ENCODE assay signal across 8 cellular contexts in genomic region chr17:36534117-36534880, GRCh38. TPM values are rescaled to one million over a fixed set of nuclear protein-coding genes. Genes with fewer than 3 reads are reported as not detected.
DNase-seq lines count a peak whose midpoint lies in the region; ATAC-seq and TF ChIP-seq lines count a peak whose summit lies in the region.

MYO19 (minus strand) TSS chr17:36534868; CDS start chr17:36532538, 2,330 bp downstream.

- peaks cover 78% of the 10 kb centered on the region for H3K36me3 Mint-ChIP-seq in Caco-2 (ENCODE audit: insufficient read depth, unreplicated experiment)
- H3K36me3 Mint-ChIP-seq in activated T-helper 17 cell treated with anti-CD3 and anti-CD28 coated beads, Interleukin-2, amount 50 U/mL, for 72 hours (ENCODE audit: low read depth) = peaks cover 89% of the 10 kb centered on the region
- peaks cover 4% of the 10 kb centered on the region for H3K36me3 Mint-ChIP-seq in natural killer cell treated with Interleukin-12 subunit alpha and Interleukin-12 subunit beta and Interleukin-15 and Interleukin-18, amount 100 ng/mL, for 72 hours

- H3K27me3 Mint-ChIP-seq in Caco-2 (ENCODE audit: insufficient read depth, unreplicated experiment) = no peaks in the 10 kb centered on the region
- H3K27me3 Mint-ChIP-seq in activated T-helper 17 cell treated with anti-CD3 and anti-CD28 coated beads, Interleukin-2, amount 50 U/mL, for 72 hours = no peaks in the 10 kb centered on the region
- no peaks in the 10 kb centered on the region for H3K27me3 Mint-ChIP-seq in natural killer cell treated with Interleukin-12 subunit alpha and Interleukin-12 subunit beta and Interleukin-15 and Interleukin-18, amount 100 ng/mL, for 72 hours

- H3F3A ChIP-seq in PC-9 (ENCODE audit: insufficient read depth, low read depth) = peaks cover 23% of the 10 kb centered on the region; the same call in 1 of the 2 replicates

- H3K4me1 Mint-ChIP-seq in Caco-2 (ENCODE audit: low read depth, unreplicated experiment) = peaks cover 13% of the 10 kb centered on the region
- peaks cover 14% of the 10 kb centered on the region for H3K4me1 Mint-ChIP-seq in activated T-helper 17 cell treated with anti-CD3 and anti-CD28 coated beads, Interleukin-2, amount 50 U/mL, for 72 hours
- peaks cover 23 to 31% of the 10 kb centered on the region in 2 donors for H3K4me1 Mint-ChIP-seq in natural killer cell treated with Interleukin-12 subunit alpha and Interleukin-12 subunit beta and Interleukin-15 and Interleukin-18, amount 100 ng/mL, for 72 hours (ENCODE audit: low read depth in 2 of 2)

- H3K27ac Mint-ChIP-seq in Caco-2 (ENCODE audit: unreplicated experiment) = peak within 1 kb of the TSS; percentile 99
- H3K27ac Mint-ChIP-seq in activated T-helper 17 cell treated with anti-CD3 and anti-CD28 coated beads, Interleukin-2, amount 50 U/mL, for 72 hours = peak within 1 kb of the TSS; percentile 93
- peak within 1 kb of the TSS; percentile 87 to 93 for H3K27ac Mint-ChIP-seq in natural killer cell treated with Interleukin-12 subunit alpha and Interleukin-12 subunit beta and Interleukin-15 and Interleukin-18, amount 100 ng/mL, for 72 hours

- no peaks in the 10 kb centered on the region for H3K9me2 ChIP-seq in PC-9 (ENCODE audit: insufficient read depth)

- intact Hi-C loops in Caco-2 (cut with micrococcal nuclease; ENCODE audit: unreplicated experiment) = loop anchor here (2.0 kb wide), 1 partner anchor 67 kb away; the partner anchor contains the start of gene MRM1
- intact Hi-C loops in PC-9 (cut with micrococcal nuclease; ENCODE audit: unreplicated experiment) = loop anchor here (2.0 kb wide), 1 partner anchor 47 kb away; the partner anchor contains the start of gene ZNHIT3

- H4K20me1 ChIP-seq in PC-9 (ENCODE audit: insufficient read depth) = no peaks in the 10 kb centered on the region

- H3K27ac ChIP-seq in PC-9 (peak within 1 kb of the TSS; percentile 91), thoracic aorta (peak within 1 kb of the TSS; percentile 94 to 95)

- peaks cover 10% of the 10 kb centered on the region for H3K4me1 ChIP-seq in Caco-2
- H3K4me1 ChIP-seq in PC-9 (replicated peaks; ENCODE audit: insufficient read depth) = peaks cover 15% of the 10 kb centered on the region; the same call in 1 of the 2 replicates
- H3K4me1 ChIP-seq in thoracic aorta (ENCODE audit: control insufficient read depth in 1 of 2, low read depth in 2 of 2) = peaks cover 3 to 13% of the 10 kb centered on the region in 2 donors

- peak within 1 kb of the TSS; percentile 97 for H3K4me3 Mint-ChIP-seq in Caco-2 (ENCODE audit: unreplicated experiment)
- peak within 1 kb of the TSS; percentile 97 for H3K4me3 Mint-ChIP-seq in activated T-helper 17 cell treated with anti-CD3 and anti-CD28 coated beads, Interleukin-2, amount 50 U/mL, for 72 hours
- peak within 1 kb of the TSS; percentile 96 for H3K4me3 Mint-ChIP-seq in natural killer cell treated with Interleukin-12 subunit alpha and Interleukin-12 subunit beta and Interleukin-15 and Interleukin-18, amount 100 ng/mL, for 72 hours

- peak; percentile 23 for ATAC-seq in GM21390 (IDR thresholded peaks at IDR 0.05; ENCODE audit: unreplicated experiment)
- peak; percentile 29 for ATAC-seq in activated T-helper 17 cell treated with anti-CD3 and anti-CD28 coated beads, Interleukin-2, amount 50 U/mL, for 72 hours (replicated peaks)
- ATAC-seq in natural killer cell treated with Interleukin-12 subunit alpha and Interleukin-12 subunit beta and Interleukin-15 and Interleukin-18, amount 100 ng/mL, for 72 hours = peak in 1 of 2 donors; percentile 17
- ATAC-seq in thoracic aorta (ENCODE audit: insufficient number of reproducible peaks, low FRiP score, low read depth) = no peak

- POLR2A ChIA-PET in Caco-2 (lab: Charles Lee) = interaction anchor here (0.5 to 3.2 kb wide), 5 partner anchors 9 to 67 kb away, joined by 3 to 19 read pairs (median 4); partner anchors contain the start of genes GGNBP2, MRM1 and ZNHIT3
- POLR2A ChIA-PET in PC-9 (lab: Charles Lee; ENCODE audit: unreplicated experiment) = interaction anchor here (0.7 kb wide), 2 partner anchors 44 to 903 kb away, joined by 3 to 5 read pairs; no protein-coding TSS in a partner anchor

- peaks cover 49% of the 10 kb centered on the region for H3K79me2 ChIP-seq in PC-9 (ENCODE audit: low read depth)

- H3K4me2 ChIP-seq in PC-9 = peak within 1 kb of the TSS; percentile 94

- H3K9me3 ChIP-seq in Caco-2 = no peaks in the 10 kb centered on the region
- H3K9me3 ChIP-seq in PC-9 (ENCODE audit: insufficient read depth, low read depth) = no peaks in the 10 kb centered on the region
- H3K9me3 ChIP-seq in thoracic aorta = no peaks in the 10 kb centered on the region

- H3K27me3 ChIP-seq in Caco-2 (replicated peaks; ENCODE audit: control insufficient read depth, insufficient read depth, low read length) (no peaks in the 10 kb centered on the region), PC-9 (ENCODE audit: insufficient read depth, low read depth) (no peaks in the 10 kb centered on the region), thoracic aorta (replicated peaks; ENCODE audit: insufficient read depth) (no peaks in the 10 kb centered on the region)

- DNase-seq in Caco-2 (peak; percentile 85), HuH-7.5 (ENCODE audit: low spot score) (peak; percentile 64), PC-9 (peak; percentile 66 to 67), fibroblast of peridontal ligament (ENCODE audit: extremely low read depth) (peak; percentile 39), thoracic aorta (ENCODE audit: low spot score) (no peak)
- peak; percentile 70 for DNase-seq in natural killer cell treated with Interleukin-12 subunit alpha and Interleukin-12 subunit beta and Interleukin-15 and Interleukin-18, amount 100 ng/mL, for 72 hours (ENCODE audit: low spot score)

- CTCF ChIA-PET in Caco-2 (lab: Charles Lee) (interaction anchor here (0.6 to 2.5 kb wide), 10 partner anchors 10 to 564 kb away, joined by 3 to 16 read pairs (median 5); partner anchors contain the start of genes GGNBP2 and MRM1), PC-9 (lab: Charles Lee) (no interaction called here)

- H3K4me3 ChIP-seq in Caco-2 (ENCODE audit: low read depth, low read length) (peak within 1 kb of the TSS; percentile 79), PC-9 (peak within 1 kb of the TSS; percentile 99), thoracic aorta (peak within 1 kb of the TSS; percentile 80)

- peak within 1 kb of the TSS; percentile 98 for H2AFZ ChIP-seq in PC-9

- peak; percentile 82 to 87 for TF ChIP-seq CTCF in Caco-2 (IDR thresholded peaks at IDR 0.05; ENCODE audit: insufficient read depth in 1 of 2, low read depth in 1 of 2, low read length in 1 of 2, severe bottlenecking in 1 of 2, unreplicated experiment in 1 of 2)
- TF ChIP-seq CTCF in PC-9 (conservative IDR thresholded peaks at IDR 0.05) = peak; percentile 79
- TF ChIP-seq CTCF in thoracic aorta (IDR thresholded peaks at IDR 0.05) = peak; percentile 32

- H3K9me3 Mint-ChIP-seq in Caco-2 (ENCODE audit: unreplicated experiment) = no peaks in the 10 kb centered on the region
- no peaks in the 10 kb centered on the region for H3K9me3 Mint-ChIP-seq in activated T-helper 17 cell treated with anti-CD3 and anti-CD28 coated beads, Interleukin-2, amount 50 U/mL, for 72 hours
- no peaks in the 10 kb centered on the region for H3K9me3 Mint-ChIP-seq in natural killer cell treated with Interleukin-12 subunit alpha and Interleukin-12 subunit beta and Interleukin-15 and Interleukin-18, amount 100 ng/mL, for 72 hours

- BruUV-seq in Caco-2 (replicated peaks; lab: Mats Ljungman, UMichigan) (no TSS peak), PC-9 (replicated peaks; lab: Mats Ljungman, UMichigan) (TSS peak; percentile 30)

- 0 out of 2 replicates have a peak, but pooled peaks cover 2% of the 10 kb centered on the region for H3K36me3 ChIP-seq in Caco-2 (ENCODE audit: control insufficient read depth, insufficient read depth, low read length)
- peaks cover 5% of the 10 kb centered on the region; the same call in 1 of the 2 replicates for H3K36me3 ChIP-seq in PC-9 (ENCODE audit: low read depth)
- H3K36me3 ChIP-seq in thoracic aorta = peaks cover 7% of the 10 kb centered on the region

RNA-seq across cellular contexts. Expression of gene MYO19, which starts in this region (rescaled TPM):
- total RNA-seq in Caco-2 (2022) = 153 and 177 TPM in 2 replicates
- total RNA-seq in PC-9 (2021) = 110 and 115 TPM in 2 replicates
- total RNA-seq in activated T-helper 17 cell treated with anti-CD3 and anti-CD28 coated beads, Interleukin-2, amount 50 U/mL, for 72 hours = 100 to 1,000 TPM in 1 of 2 donors, 10 to 100 TPM in 1; 98.8 to 171 TPM
- 100 to 1,000 TPM; 103 to 333 TPM for total RNA-seq in natural killer cell treated with Interleukin-12 subunit alpha and Interleukin-12 subunit beta and Interleukin-15 and Interleukin-18, amount 100 ng/mL, for 72 hours
- total RNA-seq in thoracic aorta = 10 to 100 TPM; 43.9 to 66.7 TPM

Comparison
In these comparisons a context has a peak if more than half of its experiments do, and no peak if none do; other contexts are left out.
1. CTCF ChIP-seq: peak in every context shown above with its lines; median percentile 84 in Caco-2; 79 in PC-9; 32 in thoracic aorta.